In the genomic region with DNA sequence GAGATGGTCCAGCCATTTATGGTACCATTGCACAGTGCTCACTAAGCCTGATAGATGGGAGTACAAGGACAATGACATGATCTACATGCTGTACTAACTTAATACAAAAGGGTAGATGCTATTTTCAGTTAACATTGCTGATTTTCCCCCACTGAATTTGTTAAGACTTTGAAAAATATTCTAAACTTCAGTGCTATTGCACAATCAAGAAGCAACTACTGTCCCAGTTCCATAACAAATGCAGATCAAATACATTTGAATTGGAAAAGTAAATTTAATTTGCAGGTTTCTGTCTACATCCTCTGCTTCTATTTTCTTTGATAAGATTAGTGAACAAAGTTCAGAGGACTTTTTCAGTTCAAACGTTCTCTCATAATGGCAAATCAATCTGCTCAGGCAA, we compare ENCODE assay signal across 1 cellular context.
TF ChIP-seq lines count a peak whose summit lies in the region.

No MANE protein-coding gene starts in this region.

TF ChIP-seq in IMR-90, 13 proteins besides CTCF, POLR2A, EP300 and RAD21:
- no peak for TF ChIP-seq RFX5 (IDR thresholded peaks at IDR 0.05; ENCODE audit: low read depth, low read length)
- peak; percentile 76 for TF ChIP-seq CEBPB (IDR thresholded peaks at IDR 0.05; ENCODE audit: low read depth, low read length)
